Comparison of ENCODE assay signal across 20 cellular contexts in genomic region chr7:84236398-84236797, GRCh38. TPM values are rescaled to one million over a fixed set of nuclear protein-coding genes. Genes with fewer than 3 reads are reported as not detected.
DNase-seq lines count a peak whose midpoint lies in the region; ATAC-seq and TF ChIP-seq lines count a peak whose summit lies in the region.
"Had no signal": no experiment of that assay in that cellular context is flagged by ENCODE, and none has a peak within 500 bp of the region (broad histone marks: within the 10 kb centered on the region; RNA-seq: fewer than 3 reads in every experiment).

No MANE protein-coding gene starts in this region.

- no peaks in the 10 kb centered on the region for H4K20me1 ChIP-seq in SK-N-SH (ENCODE audit: insufficient read depth)

- H3K36me3 ChIP-seq in SK-N-SH (replicated peaks in 1 of 2; ENCODE audit: control insufficient read depth in 1 of 2, insufficient read depth in 2 of 2, low read length in 1 of 2) (no peaks in the 10 kb centered on the region), Peyer's patch (no peaks in the 10 kb centered on the region)
- H3K36me3 ChIP-seq: colonic mucosa, neutrophil, upper lobe of right lung had no signal

- ATAC-seq in left lobe of liver (no peak), GM18868 (IDR thresholded peaks at IDR 0.05; ENCODE audit: unreplicated experiment) (no peak)
- ATAC-seq: activated CD4-positive, alpha-beta T cell treated with anti-CD3 and anti-CD28 coated beads for 36 hours; activated CD8-positive, alpha-beta memory T cell treated with anti-CD3 and anti-CD28 coated beads, Interleukin-2, amount 10 ng/mL, durations not matched to agents 7 days and 5 days; CD8-positive, alpha-beta T cell; left cardiac atrium; stimulated activated naive CD8-positive, alpha-beta T cell treated with anti-CD3 and anti-CD28 coated beads, Interleukin-15, Interleukin-2, amounts not matched to agents 100 U/mL and 50 U/mL, for 24 hours; upper lobe of right lung had no signal

- no peak overlapping the region for H3K4me3 ChIP-seq in SK-N-SH (ENCODE audit: low read depth in 2 of 2, low read length in 1 of 2)
- H3K4me3 ChIP-seq in fibroblast of pulmonary artery (replicated peaks; ENCODE audit: low read depth, low read length) = no peak overlapping the region
- H3K4me3 ChIP-seq in Peyer's patch = no peak overlapping the region
- H3K4me3 ChIP-seq: colonic mucosa, upper lobe of right lung had no signal

- peak; percentile 21 for DNase-seq in A172 (ENCODE audit: low spot score)
- peak; percentile 90 for DNase-seq in HCEC 1CT
- no peak for DNase-seq in SK-N-SH
- DNase-seq in fibroblast of pulmonary artery (ENCODE audit: low read depth) = peak; percentile 64
- DNase-seq in left lobe of liver (ENCODE audit: low spot score) = no peak
- no peak for DNase-seq in superior temporal gyrus (ENCODE audit: extremely low spot score)
- DNase-seq in Peyer's patch = no peak
- DNase-seq: activated CD4-positive, alpha-beta T cell treated with anti-CD3 and anti-CD28 coated beads for 36 hours; activated CD8-positive, alpha-beta memory T cell treated with anti-CD3 and anti-CD28 coated beads, Interleukin-2, amount 10 ng/mL, durations not matched to agents 7 days and 5 days; activated gamma-delta T cell; CD8-positive, alpha-beta T cell; colonic mucosa; left cardiac atrium; NCI-H1092; NCI-H2081 treated with DMSO at 0.1 percent for 48 hours; NCI-H524; stimulated activated naive CD8-positive, alpha-beta T cell treated with anti-CD3 and anti-CD28 coated beads, Interleukin-15, Interleukin-2, amounts not matched to agents 100 U/mL and 50 U/mL, for 24 hours; upper lobe of right lung had no signal

- peak overlapping the region; percentile 4; the same call in 1 of the 2 replicates for H3K4me2 ChIP-seq in SK-N-SH

- peaks cover 30% of the 10 kb centered on the region for H3F3A ChIP-seq in SK-N-SH (replicated peaks; ENCODE audit: insufficient read depth)

- WGBS in SK-N-SH (ENCODE audit: low lambda C conversion rate) = 24% methylated on average over 3 of the region's 3 CpGs

- POLR2A ChIA-PET in SK-N-SH (lab: Yijun Ruan, JAX) = no interaction called here

- TF ChIP-seq RAD21 in SK-N-SH (IDR thresholded peaks at IDR 0.05; ENCODE audit: low read length) = no peak

- H3K79me2 ChIP-seq in SK-N-SH (ENCODE audit: insufficient read depth) = no peaks in the 10 kb centered on the region

- TF ChIP-seq EP300 in SK-N-SH (IDR thresholded peaks at IDR 0.05; ENCODE audit: borderline replicate concordance in 1 of 2, low read depth in 1 of 2, low read length in 1 of 2) = peak in 1 of 2 experiments; percentile 88; a peak in 2 of 4 replicates

- no peaks in the 10 kb centered on the region for H3K9me2 ChIP-seq in SK-N-SH

- no peaks in the 10 kb centered on the region for H3K27me3 ChIP-seq in SK-N-SH (ENCODE audit: insufficient read depth)
- no peaks in the 10 kb centered on the region for H3K27me3 ChIP-seq in Peyer's patch
- H3K27me3 ChIP-seq: colonic mucosa, neutrophil, upper lobe of right lung had no signal

- no peak for TF ChIP-seq CTCF in SK-N-SH (IDR thresholded peaks at IDR 0.05)
- TF ChIP-seq CTCF in fibroblast of pulmonary artery (IDR thresholded peaks at IDR 0.05; ENCODE audit: low read length, missing control alignments) = no peak
- no peak for TF ChIP-seq CTCF in Peyer's patch (IDR thresholded peaks at IDR 0.05)

- TF ChIP-seq POLR2A in Peyer's patch (IDR thresholded peaks at IDR 0.05) = no peak

- peaks cover 0 to 28% of the 10 kb centered on the region in 2 experiments; a peak in 1 of 4 replicates for H3K4me1 ChIP-seq in SK-N-SH (ENCODE audit: control insufficient read depth in 1 of 2, insufficient read depth in 2 of 2, low read depth in 1 of 2, low read length in 1 of 2)
- no peaks in the 10 kb centered on the region for H3K4me1 ChIP-seq in Peyer's patch
- H3K4me1 ChIP-seq: colonic mucosa, upper lobe of right lung had no signal

- CTCF ChIA-PET in SK-N-SH (lab: Yijun Ruan, JAX) = no interaction called here

- H2AFZ ChIP-seq in SK-N-SH (ENCODE audit: low read depth) = no peak overlapping the region; the same call in 1 of the 2 replicates

- peak overlapping the region in 1 of 2 experiments; percentile 98; a peak in 2 of 4 replicates for H3K27ac ChIP-seq in SK-N-SH (ENCODE audit: low read depth in 2 of 2, low read length in 1 of 2)
- H3K27ac ChIP-seq in Peyer's patch = no peak overlapping the region
- H3K27ac ChIP-seq: colonic mucosa, neutrophil, upper lobe of right lung had no signal

- no peak overlapping the region; the same call in 1 of the 2 replicates for H3K9ac ChIP-seq in SK-N-SH

- H3K9me3 ChIP-seq in SK-N-SH (no peaks in the 10 kb centered on the region), Peyer's patch (no peaks in the 10 kb centered on the region)
- H3K9me3 ChIP-seq: colonic mucosa, neutrophil, upper lobe of right lung had no signal

TF ChIP-seq in SK-N-SH, 30 proteins besides CTCF, POLR2A, EP300 and RAD21:
- TF ChIP-seq CHD2 (IDR thresholded peaks at IDR 0.05; ENCODE audit: low read length, partially characterized antibody) (no peak), JUND (IDR thresholded peaks at IDR 0.05) (peak; percentile 93), FOSL2 (IDR thresholded peaks at IDR 0.05; ENCODE audit: borderline replicate concordance, low read depth) (peak; percentile 97), MEF2A (IDR thresholded peaks at IDR 0.05; ENCODE audit: borderline replicate concordance, low read depth) (peak; percentile 57; the same call in 1 of the 2 replicates), YY1 (IDR thresholded peaks at IDR 0.05; ENCODE audit: low read depth) (no peak), MAX (IDR thresholded peaks at IDR 0.05; ENCODE audit: low read depth) (no peak; the same call in 1 of the 2 replicates), IRF3 (IDR thresholded peaks at IDR 0.05; ENCODE audit: low read depth, low read length) (no peak), RXRA (IDR thresholded peaks at IDR 0.05; ENCODE audit: borderline replicate concordance, low read depth) (peak; percentile 62; the same call in 1 of the 2 replicates), POLR2AphosphoS5 (IDR thresholded peaks at IDR 0.05; ENCODE audit: low read depth, low read length) (peak; percentile 25; the same call in 1 of the 2 replicates), SIN3A (IDR thresholded peaks at IDR 0.05; ENCODE audit: borderline replicate concordance, low read depth, low read length) (no peak), PBX3 (IDR thresholded peaks at IDR 0.05) (peak; percentile 66; the same call in 1 of the 2 replicates), TCF12 (IDR thresholded peaks at IDR 0.05) (peak; percentile 81), TEAD4 (IDR thresholded peaks at IDR 0.05; ENCODE audit: borderline replicate concordance, insufficient read depth) (peak; percentile 79), FOXM1 (IDR thresholded peaks at IDR 0.05; ENCODE audit: low read depth) (peak; percentile 53; the same call in 1 of the 2 replicates), NFIC (IDR thresholded peaks at IDR 0.05; ENCODE audit: borderline replicate concordance) (peak; percentile 44; the same call in 1 of the 2 replicates)

RNA-seq across cellular contexts. Expression of gene SEMA3A, which starts 41.8 kb away (rescaled TPM):
- 11.6 and 16.2 TPM in 2 replicates for total RNA-seq in A172 (2014; rRNA removed; shearing (Covaris generic))
- 15.9 and 16.5 TPM in 2 replicates for polyA plus RNA-seq in SK-N-SH (2012; rRNA removed)
- 19.7 and 22.3 TPM in 2 replicates for polyA plus RNA-seq in SK-N-SH (2012; cell fraction: cytosol; rRNA removed)
- polyA plus RNA-seq in SK-N-SH (2012; cell fraction: nucleus; rRNA removed) = 9.0 and 20.4 TPM in 2 replicates
- total RNA-seq in left lobe of liver (0.58 TPM), Peyer's patch (10 to 100 TPM in 1 of 4 donors, 1 to 10 TPM in 3; 1.3 to 12.4 (median 3.8) TPM)

Comparison
In these comparisons a context has a peak if more than half of its experiments do, and no peak if none do; other contexts are left out.
1. DNase-seq: peak in A172 (single experiment), HCEC 1CT (single experiment) and fibroblast of pulmonary artery (single experiment); none in SK-N-SH (single experiment), left lobe of liver (single experiment), superior temporal gyrus (single experiment) and Peyer's patch (0 of 3).